ENCODE assay signal across 1 cellular context in the genomic region with DNA sequence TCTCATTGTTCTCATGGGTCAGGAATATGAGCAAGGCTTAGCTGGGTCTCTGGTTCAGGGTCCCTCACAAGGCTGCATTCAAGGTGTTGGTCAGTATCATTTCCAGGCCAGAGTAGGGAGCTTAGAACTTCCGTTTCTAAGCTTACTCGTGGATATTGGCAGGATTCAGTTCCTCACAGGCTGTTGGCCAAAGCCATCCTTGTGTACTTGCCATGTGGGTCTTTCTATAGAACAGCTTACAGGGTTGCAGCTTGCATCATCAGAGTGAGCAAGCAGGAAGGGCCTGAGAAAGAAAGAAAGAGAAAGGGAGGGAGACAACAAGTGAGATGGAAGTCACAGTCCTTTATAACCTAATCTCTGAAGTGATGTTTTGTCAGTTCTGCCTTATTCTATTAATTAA.
TF ChIP-seq lines count a peak whose summit lies in the region.

No MANE protein-coding gene starts in this region.

TF ChIP-seq in A549, 52 proteins besides CTCF, POLR2A, EP300 and RAD21:
- TF ChIP-seq, protein P1, sequence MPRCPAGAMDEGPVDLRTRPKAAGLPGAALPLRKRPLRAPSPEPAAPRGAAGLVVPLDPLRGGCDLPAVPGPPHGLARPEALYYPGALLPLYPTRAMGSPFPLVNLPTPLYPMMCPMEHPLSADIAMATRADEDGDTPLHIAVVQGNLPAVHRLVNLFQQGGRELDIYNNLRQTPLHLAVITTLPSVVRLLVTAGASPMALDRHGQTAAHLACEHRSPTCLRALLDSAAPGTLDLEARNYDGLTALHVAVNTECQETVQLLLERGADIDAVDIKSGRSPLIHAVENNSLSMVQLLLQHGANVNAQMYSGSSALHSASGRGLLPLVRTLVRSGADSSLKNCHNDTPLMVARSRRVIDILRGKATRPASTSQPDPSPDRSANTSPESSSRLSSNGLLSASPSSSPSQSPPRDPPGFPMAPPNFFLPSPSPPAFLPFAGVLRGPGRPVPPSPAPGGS (IDR thresholded peaks at IDR 0.05) = no peak
- TF ChIP-seq CBX8 (IDR thresholded peaks at IDR 0.05) = no peak
- TF ChIP-seq TFCP2L1 (CRISPR knock-in tag; IDR thresholded peaks at IDR 0.05) = no peak
